Comparison of ENCODE assay signal across 1 cellular context in genomic region chr4:173528378-173529321, GRCh38.
TF ChIP-seq lines count a peak whose summit lies in the region.

No MANE protein-coding gene starts in this region.

TF ChIP-seq in H1, 55 proteins besides CTCF, POLR2A, EP300 and RAD21 (continued from another document):
- TF ChIP-seq CBX8 (IDR thresholded peaks at IDR 0.05; ENCODE audit: borderline replicate concordance, low read depth, low read length) (peak; percentile 65; the same call in 1 of the 2 replicates), ATF3 (IDR thresholded peaks at IDR 0.05; ENCODE audit: insufficient read depth, low read depth, low read length) (no peak), EZH2 (IDR thresholded peaks at IDR 0.05; ENCODE audit: low read depth, low read length, severe bottlenecking) (peak; percentile 83), SUZ12 (IDR thresholded peaks at IDR 0.05; ENCODE audit: low read length) (peak; percentile 94), SRF (IDR thresholded peaks at IDR 0.05; ENCODE audit: low read depth, low read length) (no peak), KDM4A (IDR thresholded peaks at IDR 0.05; ENCODE audit: low read depth, low read length, severe bottlenecking) (peak; percentile 43), CTBP2 (IDR thresholded peaks at IDR 0.05; ENCODE audit: borderline replicate concordance, insufficient read depth, insufficient read length, low read length) (peak; percentile 67)
